13 cellular contexts compared by ENCODE assay signal in the genomic region with DNA sequence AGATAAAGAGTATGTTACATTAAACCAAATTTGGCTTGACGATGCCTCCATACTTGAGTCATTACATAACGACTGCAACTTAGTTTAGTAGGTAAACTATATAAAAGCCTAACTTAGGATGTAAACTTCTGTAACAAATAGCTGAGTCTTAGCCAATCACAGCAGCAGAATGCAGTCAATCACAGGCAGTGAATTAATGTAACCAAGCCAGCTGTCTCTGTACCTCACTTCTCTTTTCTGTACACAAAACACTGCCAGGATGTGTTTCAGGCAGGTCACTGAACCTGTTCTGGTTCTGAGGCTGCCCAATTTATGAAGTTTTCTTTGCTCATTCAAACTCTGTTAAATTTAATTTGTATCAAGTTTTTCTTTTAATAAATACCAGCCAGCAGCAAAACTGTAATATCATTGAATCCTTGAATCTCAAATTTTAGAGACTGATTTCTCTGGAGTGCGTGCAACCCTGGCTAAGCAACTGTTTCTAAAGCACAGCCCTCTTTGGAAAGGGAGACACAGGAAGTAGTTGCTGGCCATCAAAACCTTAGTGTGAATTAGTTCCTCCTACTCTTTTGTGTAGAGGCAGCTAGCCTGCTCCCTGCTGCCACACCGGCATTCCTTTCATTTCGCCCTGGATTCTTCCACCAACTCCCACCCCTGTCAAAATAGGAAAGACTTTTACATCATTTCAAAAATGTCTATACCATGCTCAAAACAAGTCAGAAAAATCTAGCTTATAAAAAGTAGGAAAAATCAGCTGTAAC. TPM values are rescaled to one million over a fixed set of nuclear protein-coding genes. Genes with fewer than 3 reads are reported as not detected.
A peak's percentile ranks its signal among the peaks of the same experiment; 100 is the strongest.
DNase-seq lines count a peak whose midpoint lies in the region; ATAC-seq and TF ChIP-seq lines count a peak whose summit lies in the region.
"Had no signal": no experiment of that assay in that cellular context is flagged by ENCODE, and none has a peak within 500 bp of the region (broad histone marks: within the 10 kb centered on the region; RNA-seq: fewer than 3 reads in every experiment).

No MANE protein-coding gene starts in this region.

- intact Hi-C loops in CD4-positive, alpha-beta memory T cell (cut with micrococcal nuclease): no loop called here

- H3K4me1 ChIP-seq in CD4-positive, alpha-beta memory T cell (ENCODE audit: insufficient read depth, low read length): peaks cover 49% of the 10 kb centered on the region
- peaks cover 93% of the 10 kb centered on the region for H3K4me1 ChIP-seq in OCI-LY1 (ENCODE audit: insufficient read depth, low read length, severe bottlenecking)
- H3K4me1 ChIP-seq in smooth muscle cell (ENCODE audit: low read depth): peaks cover 5% of the 10 kb centered on the region
- H3K4me1 ChIP-seq: prostate gland, SJCRH30 had no signal

- H4K20me1 ChIP-seq in OCI-LY1 (ENCODE audit: insufficient read depth, low read length) (no peaks in the 10 kb centered on the region), smooth muscle cell (ENCODE audit: low read depth) (peaks cover 39% of the 10 kb centered on the region)

- H3K9me3 Mint-ChIP-seq in CD4-positive, alpha-beta memory T cell: no peaks in the 10 kb centered on the region
- no peaks in the 10 kb centered on the region for H3K9me3 Mint-ChIP-seq in immature natural killer cell
- H3K9me3 Mint-ChIP-seq: activated T-helper 2 cell treated with anti-CD3 and anti-CD28 coated beads, Interferon-gamma antibody, Interleukin-2, Interleukin-4, amounts not matched to agents 10 μg/mL and 5 μg/mL and 100 μg/mL, durations not matched to agents 14 hours and 24 hours and 36 hours had no signal

- peaks cover 16 to 32% of the 10 kb centered on the region in 2 donors for H3K36me3 Mint-ChIP-seq in CD4-positive, alpha-beta memory T cell
- peaks cover 0 to 5% (median 0%) of the 10 kb centered on the region in 3 donors for H3K36me3 Mint-ChIP-seq in immature natural killer cell

- H3K27me3 ChIP-seq in CD4-positive, alpha-beta memory T cell (ENCODE audit: insufficient read depth, low read length): no peaks in the 10 kb centered on the region
- no peaks in the 10 kb centered on the region for H3K27me3 ChIP-seq in OCI-LY1 (ENCODE audit: insufficient read depth, low read length)
- no peaks in the 10 kb centered on the region for H3K27me3 ChIP-seq in smooth muscle cell (ENCODE audit: low read depth)
- H3K27me3 ChIP-seq: BE2C, SJCRH30 had no signal

- no peak overlapping the region for H3K27ac ChIP-seq in CD4-positive, alpha-beta memory T cell (ENCODE audit: low read depth, low read length)
- peak overlapping the region; percentile 58 for H3K27ac ChIP-seq in OCI-LY1 (ENCODE audit: low read depth, low read length, poor library complexity, severe bottlenecking)
- no peak overlapping the region for H3K27ac ChIP-seq in smooth muscle cell (ENCODE audit: low read depth)
- H3K27ac ChIP-seq: prostate gland, SJCRH30 had no signal

- WGBS in smooth muscle cell (ENCODE audit: low lambda C conversion rate): 76% methylated on average over 5 of the region's 5 CpGs

- H3K36me3 ChIP-seq in CD4-positive, alpha-beta memory T cell (ENCODE audit: insufficient read depth, low read length): no peaks in the 10 kb centered on the region
- H3K36me3 ChIP-seq in OCI-LY1 (ENCODE audit: insufficient read depth, low read length) (peaks cover 83% of the 10 kb centered on the region), smooth muscle cell (ENCODE audit: low read depth) (no peaks in the 10 kb centered on the region)
- H3K36me3 ChIP-seq: BE2C, prostate gland, SJCRH30 had no signal

- CTCF ChIA-PET in CD4-positive, alpha-beta memory T cell (lab: Charles Lee; ENCODE audit: partially characterized antibody): interaction anchor here (0.9 kb wide), 1 partner anchor 13 kb away, joined by 3 read pairs; no protein-coding TSS in a partner anchor

- no peaks in the 10 kb centered on the region for H3K9me2 ChIP-seq in OCI-LY1 (ENCODE audit: low read depth, low read length)

- H3K27me3 Mint-ChIP-seq in CD4-positive, alpha-beta memory T cell: no peaks in the 10 kb centered on the region
- H3K27me3 Mint-ChIP-seq in immature natural killer cell (ENCODE audit: low read depth in 3 of 3): peaks cover 0 to 4% (median 4%) of the 10 kb centered on the region in 3 donors

- H3K4me3 Mint-ChIP-seq in CD4-positive, alpha-beta memory T cell: peak overlapping the region in 2 of 8 donors; percentile 26 to 50
- peak overlapping the region; percentile 46 to 80 (median 76) for H3K4me3 Mint-ChIP-seq in immature natural killer cell

- H3K9me3 ChIP-seq in CD4-positive, alpha-beta memory T cell (ENCODE audit: control insufficient read depth in 1 of 2, low read length in 2 of 2): no peaks in the 10 kb centered on the region
- H3K9me3 ChIP-seq in OCI-LY1 (ENCODE audit: low read length) (no peaks in the 10 kb centered on the region), smooth muscle cell (replicated peaks; ENCODE audit: low read depth) (no peaks in the 10 kb centered on the region)
- H3K9me3 ChIP-seq: BE2C, prostate gland, SJCRH30 had no signal

- no peak for DNase-seq in CD4-positive, alpha-beta memory T cell
- DNase-seq in immature natural killer cell: no peak
- DNase-seq in smooth muscle cell (lab: John Stamatoyannopoulos, UW; ENCODE audit: unreplicated experiment): no peak
- no peak for DNase-seq in NCI-H82 (lab: John Stamatoyannopoulos, UW)
- DNase-seq: activated CD4-positive, CD25-positive, alpha-beta regulatory T cell; BE2C; SJCRH30 had no signal

- peak overlapping the region; percentile 17 to 84 (median 57) for H3K27ac Mint-ChIP-seq in CD4-positive, alpha-beta memory T cell
- peak overlapping the region; percentile 37 to 89 (median 77) for H3K27ac Mint-ChIP-seq in immature natural killer cell
- H3K27ac Mint-ChIP-seq: activated T-helper 2 cell treated with anti-CD3 and anti-CD28 coated beads, Interferon-gamma antibody, Interleukin-2, Interleukin-4, amounts not matched to agents 10 μg/mL and 5 μg/mL and 100 μg/mL, durations not matched to agents 14 hours and 24 hours and 36 hours had no signal

- H3K4me2 ChIP-seq in OCI-LY1 (ENCODE audit: low read length): peak overlapping the region; percentile 35; the same call in 1 of the 2 replicates
- H3K4me2 ChIP-seq in smooth muscle cell: no peak overlapping the region

- H3K9ac ChIP-seq in OCI-LY1 (ENCODE audit: low read length) (no peak overlapping the region; the same call in 1 of the 2 replicates), smooth muscle cell (ENCODE audit: low read depth) (no peak overlapping the region)

- no peaks in the 10 kb centered on the region for H3F3A ChIP-seq in OCI-LY1 (ENCODE audit: insufficient read depth, low read length)
- H3F3A ChIP-seq in smooth muscle cell (ENCODE audit: low read depth): no peaks in the 10 kb centered on the region

- H2AFZ ChIP-seq in OCI-LY1 (ENCODE audit: low read length) (no peak overlapping the region), smooth muscle cell (ENCODE audit: low read depth) (no peak overlapping the region)

- peaks cover 51 to 68% (median 54%) of the 10 kb centered on the region in 4 donors for H3K4me1 Mint-ChIP-seq in CD4-positive, alpha-beta memory T cell
- H3K4me1 Mint-ChIP-seq in immature natural killer cell: peaks cover 85 to 91% of the 10 kb centered on the region in 2 donors

- H3K79me2 ChIP-seq in OCI-LY1 (ENCODE audit: insufficient read depth, low read length) (peaks cover 98% of the 10 kb centered on the region), smooth muscle cell (ENCODE audit: low read depth) (no peaks in the 10 kb centered on the region)

- no peak for TF ChIP-seq CTCF in OCI-LY1 (IDR thresholded peaks at IDR 0.05; ENCODE audit: low read length)
- no peak for TF ChIP-seq CTCF in smooth muscle cell (IDR thresholded peaks at IDR 0.05; ENCODE audit: borderline replicate concordance, insufficient read depth, poor library complexity, severe bottlenecking)

- no peak overlapping the region for H3K4me3 ChIP-seq in CD4-positive, alpha-beta memory T cell (ENCODE audit: low read length in 2 of 2)
- H3K4me3 ChIP-seq in OCI-LY1 (ENCODE audit: low read depth, low read length, poor library complexity, severe bottlenecking): no peak overlapping the region
- H3K4me3 ChIP-seq in smooth muscle cell: no peak overlapping the region
- H3K4me3 ChIP-seq: prostate gland, SJCRH30 had no signal

- ATAC-seq in GM19324 (IDR thresholded peaks at IDR 0.05; ENCODE audit: low FRiP score, unreplicated experiment) (peak; percentile 40), GM21447 (IDR thresholded peaks at IDR 0.05; ENCODE audit: unreplicated experiment) (no peak), HG02571 (IDR thresholded peaks at IDR 0.05; ENCODE audit: unreplicated experiment) (no peak)

- POLR2A ChIA-PET in CD4-positive, alpha-beta memory T cell (lab: Charles Lee; ENCODE audit: partially characterized antibody): interaction anchor here (0.8 to 3.9 kb wide), 3 partner anchors 14 to 16 kb away, joined by 4 to 31 read pairs (median 31); partner anchors contain the start of gene RFTN1

RNA-seq across cellular contexts. Expression of gene RFTN1, which starts 15.2 kb away (rescaled TPM):
- total RNA-seq in CD4-positive, alpha-beta memory T cell: 10 to 100 TPM; 47.1 to 59.7 TPM
- polyA plus RNA-seq in CD4-positive, alpha-beta memory T cell: 10 to 100 TPM; 38.3 to 57.0 TPM
- 100 to 1,000 TPM in 2 of 3 donors, 10 to 100 TPM in 1; 96.5 to 194 (median 109) TPM for polyA plus RNA-seq in immature natural killer cell
- total RNA-seq in smooth muscle cell: 35.6 and 37.7 TPM in 2 replicates
- polyA plus RNA-seq in smooth muscle cell: 21.7 and 22.8 TPM in 2 replicates
